6 cellular contexts compared by ENCODE assay signal in genomic region chr3:51974277-51974962, GRCh38. TPM values are rescaled to one million over a fixed set of nuclear protein-coding genes. Genes with fewer than 3 reads are reported as not detected.
A peak's percentile ranks its signal among the peaks of the same experiment; 100 is the strongest.
DNase-seq lines count a peak whose midpoint lies in the region; ATAC-seq and TF ChIP-seq lines count a peak whose summit lies in the region.

No MANE protein-coding gene starts in this region.

- peak overlapping the region; percentile 94 for H3K27ac ChIP-seq in VCaP

- DNase-seq in NCI-H2227 (lab: John Stamatoyannopoulos, UW; ENCODE audit: unreplicated experiment) (peak; percentile 39), NCI-H2227 treated with DMSO at 0.1 percent for 48 hours (lab: John Stamatoyannopoulos, UW) (no peak), left colon (peak; percentile 56 to 64), kidney glomerular epithelial cell (lab: John Stamatoyannopoulos, UW) (no peak)

- intact Hi-C loops in left colon (cut with DNase I, micrococcal nuclease) = no loop called here

- ATAC-seq in left colon = peak; percentile 27
- no peak for ATAC-seq in GM18520 (IDR thresholded peaks at IDR 0.05; ENCODE audit: unreplicated experiment)

- peak; percentile 10; the same call in 1 of the 2 replicates for TF ChIP-seq CTCF in VCaP (conservative IDR thresholded peaks at IDR 0.05)

RNA-seq across cellular contexts. Expression of gene ABHD14A, which starts 0.4 kb away (rescaled TPM):
- 1 to 10 TPM; 6.1 to 8.6 TPM for total RNA-seq in left colon

RNA-seq across cellular contexts. Expression of gene ABHD14B, which starts 0.6 kb away (rescaled TPM):
- total RNA-seq in left colon = 10 to 100 TPM; 81.5 to 96.7 TPM

RNA-seq across cellular contexts. Expression of gene PCBP4, which starts 7.2 kb away (rescaled TPM):
- 10 to 100 TPM; 23.3 to 27.4 TPM for total RNA-seq in left colon

RNA-seq across cellular contexts. Expression of gene ACY1, which starts 8.9 kb away (rescaled TPM):
- total RNA-seq in left colon = 100 to 1,000 TPM; 153 to 160 TPM

RNA-seq across cellular contexts. Expression of gene GPR62, which starts 19.2 kb away (rescaled TPM):
- not detected for total RNA-seq in left colon

Comparison
In these comparisons a context has a peak if more than half of its experiments do, and no peak if none do; other contexts are left out.
1. DNase-seq: peak in NCI-H2227 (single experiment) and left colon (2 of 2); none in NCI-H2227 treated with DMSO at 0.1 percent for 48 hours (single experiment) and kidney glomerular epithelial cell (single experiment).